In the genomic region with DNA sequence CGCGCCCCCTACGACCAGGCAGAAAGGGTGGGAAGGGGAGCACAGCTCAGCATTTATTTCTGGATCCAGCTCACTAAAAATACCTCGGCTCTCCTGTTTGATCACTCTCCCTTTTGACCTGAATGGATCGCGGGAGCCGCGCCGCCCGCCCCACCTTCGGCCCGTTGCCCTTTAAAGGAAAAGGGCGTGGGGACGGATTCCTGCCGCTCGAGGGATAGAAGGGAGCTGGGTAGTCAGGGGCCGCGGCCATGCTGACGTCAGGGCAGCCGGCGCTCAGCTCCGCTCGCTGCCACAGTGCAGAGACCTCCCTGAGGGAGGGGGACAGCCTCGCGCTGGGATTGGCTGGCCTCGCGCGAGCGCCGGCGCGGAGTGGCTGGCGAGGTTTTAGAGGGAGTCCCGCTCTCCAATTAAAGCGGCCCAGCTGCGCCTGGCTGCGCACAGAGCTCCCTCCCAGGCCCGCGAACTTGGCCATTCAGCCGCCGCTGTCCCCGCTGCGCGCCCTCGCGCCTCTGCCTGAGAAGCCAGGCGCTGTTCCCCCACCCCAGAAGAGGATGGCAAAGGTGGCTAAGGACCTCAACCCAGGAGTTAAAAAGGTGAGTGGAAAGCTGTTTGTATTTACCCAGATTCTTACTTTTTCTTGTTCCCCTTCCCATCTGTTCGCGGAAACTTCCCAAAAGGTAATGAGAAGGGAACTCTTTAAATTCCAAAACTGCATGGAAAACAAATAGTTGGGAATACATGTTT, we compare ENCODE assay signal across 8 cellular contexts. TPM values are rescaled to one million over a fixed set of nuclear protein-coding genes. Genes with fewer than 3 reads are reported as not detected.
A peak's percentile ranks its signal among the peaks of the same experiment; 100 is the strongest.
DNase-seq lines count a peak whose midpoint lies in the region; ATAC-seq and TF ChIP-seq lines count a peak whose summit lies in the region.

A gene with protein sequence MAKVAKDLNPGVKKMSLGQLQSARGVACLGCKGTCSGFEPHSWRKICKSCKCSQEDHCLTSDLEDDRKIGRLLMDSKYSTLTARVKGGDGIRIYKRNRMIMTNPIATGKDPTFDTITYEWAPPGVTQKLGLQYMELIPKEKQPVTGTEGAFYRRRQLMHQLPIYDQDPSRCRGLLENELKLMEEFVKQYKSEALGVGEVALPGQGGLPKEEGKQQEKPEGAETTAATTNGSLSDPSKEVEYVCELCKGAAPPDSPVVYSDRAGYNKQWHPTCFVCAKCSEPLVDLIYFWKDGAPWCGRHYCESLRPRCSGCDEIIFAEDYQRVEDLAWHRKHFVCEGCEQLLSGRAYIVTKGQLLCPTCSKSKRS (plus strand): TSS at position 436 of the 744 bp plus-strand sequence. CDS start 116 bp downstream, at position 552.

- 1% methylated on average over 17 to 29 of the region's 49 CpGs for WGBS in mesodermal cell (ENCODE audit: insufficient coverage in 2 of 2), 2 experiments

- ATAC-seq in GM19395 (IDR thresholded peaks at IDR 0.05; ENCODE audit: unreplicated experiment) (peak; percentile 94), HG03521 (IDR thresholded peaks at IDR 0.05; ENCODE audit: unreplicated experiment) (peak; percentile 99)

- H3K4me3 Mint-ChIP-seq in CD14-positive monocyte (peak within 1 kb of the TSS; percentile 78 to 93), endothelial cell (ENCODE audit: unreplicated experiment) (peak within 1 kb of the TSS; percentile 79)

- peak within 1 kb of the TSS; percentile 40 for H3K4me3 ChIP-seq in mesodermal cell (ENCODE audit: extremely low read depth, insufficient read depth, low read length, poor library complexity, severe bottlenecking)

- peak within 1 kb of the TSS; percentile 94 for H3K27ac ChIP-seq in mesodermal cell (ENCODE audit: low read depth, low read length, severe bottlenecking)

- H3K27me3 Mint-ChIP-seq in CD14-positive monocyte (ENCODE audit: low read depth in 3 of 3) (peaks cover 4 to 26% (median 20%) of the 10 kb centered on the region in 3 donors), endothelial cell (ENCODE audit: unreplicated experiment) (peaks cover 2% of the 10 kb centered on the region)

- H3K4me1 ChIP-seq in mesodermal cell (ENCODE audit: control insufficient read depth, insufficient read depth, low read length, poor library complexity, severe bottlenecking) = peaks cover 55% of the 10 kb centered on the region

- peaks cover 0 to 2% (median 0%) of the 10 kb centered on the region in 7 donors for H3K9me3 Mint-ChIP-seq in CD14-positive monocyte
- no peaks in the 10 kb centered on the region for H3K9me3 Mint-ChIP-seq in endothelial cell (ENCODE audit: unreplicated experiment)

- intact Hi-C loops in CD14-positive monocyte (cut with micrococcal nuclease) = no loop called here

- H3K27ac Mint-ChIP-seq in CD14-positive monocyte = peak within 1 kb of the TSS in 4 of 7 donors; percentile 22 to 80 (median 42)
- H3K27ac Mint-ChIP-seq in endothelial cell (ENCODE audit: unreplicated experiment) = peak within 1 kb of the TSS; percentile 42

- DNase-seq in CD14-positive monocyte (ENCODE audit: low spot score) (peak; percentile 58), NOMO-1 treated with dmso at 0.1 percent for 144 hours (lab: John Stamatoyannopoulos, UW; ENCODE audit: unreplicated experiment) (peak; percentile 26), activated T-cell treated with anti-CD3 and anti-CD28 coated beads for 24 hours (ENCODE audit: low read depth) (peak; percentile 77), endothelial cell (ENCODE audit: low spot score) (peak; percentile 94)
- DNase-seq in stimulated activated CD8-positive, alpha-beta memory T cell treated with anti-CD3 and anti-CD28 coated beads, Interleukin-15, amount 100 ng/mL, for 24 hours (ENCODE audit: low read depth) = peak; percentile 53

- TF ChIP-seq CTCF in CD14-positive monocyte (IDR thresholded peaks at IDR 0.05) (no peak), endothelial cell (IDR thresholded peaks at IDR 0.05; ENCODE audit: unreplicated experiment) (no peak)

- peaks cover 10% of the 10 kb centered on the region for H3K4me1 Mint-ChIP-seq in CD14-positive monocyte
- H3K4me1 Mint-ChIP-seq in endothelial cell (ENCODE audit: unreplicated experiment) = peaks cover 26% of the 10 kb centered on the region

- H3K36me3 Mint-ChIP-seq in CD14-positive monocyte (no peaks in the 10 kb centered on the region), endothelial cell (ENCODE audit: low read depth, unreplicated experiment) (no peaks in the 10 kb centered on the region)

- no peaks in the 10 kb centered on the region for H3K36me3 ChIP-seq in mesodermal cell (ENCODE audit: control insufficient read depth, insufficient read depth, low read length)

- no peaks in the 10 kb centered on the region for H3K9me3 ChIP-seq in mesodermal cell (ENCODE audit: control insufficient read depth, low read length)

RNA-seq across cellular contexts. Expression of the gene that starts here (rescaled TPM):
- polyA plus RNA-seq in CD14-positive monocyte = under 1 TPM in 1 of 2 donors, not detected in 1; 0.51 TPM
- 9.5 TPM for total RNA-seq in endothelial cell (ENCODE audit: unreplicated experiment)
- polyA plus RNA-seq in mesodermal cell (2013, experiment 1 of 2) = 50.9 TPM
- polyA plus RNA-seq in mesodermal cell (2013, experiment 2 of 2) = 48.9 TPM

Comparison
In these comparisons a context has a peak if more than half of its experiments do, and no peak if none do; other contexts are left out.
1. Peak in every context shown above with its lines: DNase-seq, ATAC-seq, H3K4me3 ChIP-seq and H3K27ac ChIP-seq.
2. Peak in DNase-seq in CD14-positive monocyte; RNA of the gene not detected or under 1 TPM.
3. DNase-seq: peak in every context shown above with its lines; median percentile 94 in endothelial cell; 77 in activated T-cell treated with anti-CD3 and anti-CD28 coated beads for 24 hours; 58 in CD14-positive monocyte; 53 in stimulated activated CD8-positive, alpha-beta memory T cell treated with anti-CD3 and anti-CD28 coated beads, Interleukin-15, amount 100 ng/mL, for 24 hours; 26 in NOMO-1 treated with dmso at 0.1 percent for 144 hours.